Comparison of ENCODE assay signal across 14 cellular contexts in genomic region chr2:10884530-10885478, GRCh38. TPM values are rescaled to one million over a fixed set of nuclear protein-coding genes. Genes with fewer than 3 reads are reported as not detected.
A peak's percentile ranks its signal among the peaks of the same experiment; 100 is the strongest.
DNase-seq lines count a peak whose midpoint lies in the region; ATAC-seq and TF ChIP-seq lines count a peak whose summit lies in the region.
"Had no signal": no experiment of that assay in that cellular context is flagged by ENCODE, and none has a peak within 500 bp of the region (broad histone marks: within the 10 kb centered on the region; RNA-seq: fewer than 3 reads in every experiment).

No MANE protein-coding gene starts in this region.

- POLR2A ChIA-PET in activated naive CD8-positive, alpha-beta T cell treated with anti-CD3 and anti-CD28 coated beads, Interleukin-2, amount 10 ng/mL, durations not matched to agents 7 days and 5 days (lab: Charles Lee), result interaction anchor here (1.0 kb wide), 1 partner anchor 271 kb away, joined by 3 read pairs; the partner anchor contains the start of gene SLC66A3

- no peaks in the 10 kb centered on the region for H3K36me3 Mint-ChIP-seq in activated naive CD8-positive, alpha-beta T cell treated with anti-CD3 and anti-CD28 coated beads for 36 hours
- H3K36me3 Mint-ChIP-seq in activated naive CD8-positive, alpha-beta T cell treated with anti-CD3 and anti-CD28 coated beads, Interleukin-2, amount 50 U/mL, for 24 hours (ENCODE audit: low read depth), result no peaks in the 10 kb centered on the region
- peaks cover 2% of the 10 kb centered on the region for H3K36me3 Mint-ChIP-seq in activated naive CD8-positive, alpha-beta T cell treated with anti-CD3 and anti-CD28 coated beads, Interleukin-2, amount 10 ng/mL, durations not matched to agents 7 days and 5 days
- no peaks in the 10 kb centered on the region for H3K36me3 Mint-ChIP-seq in type B pancreatic cell

- no peak overlapping the region for H3K27ac Mint-ChIP-seq in activated naive CD8-positive, alpha-beta T cell treated with anti-CD3 and anti-CD28 coated beads for 36 hours
- no peak overlapping the region for H3K27ac Mint-ChIP-seq in activated naive CD8-positive, alpha-beta T cell treated with anti-CD3 and anti-CD28 coated beads, Interleukin-2, amount 50 U/mL, for 24 hours
- H3K27ac Mint-ChIP-seq in activated naive CD8-positive, alpha-beta T cell treated with anti-CD3 and anti-CD28 coated beads, Interleukin-2, amount 10 ng/mL, durations not matched to agents 7 days and 5 days, result no peak overlapping the region
- H3K27ac Mint-ChIP-seq in type B pancreatic cell, result peak overlapping the region; percentile 81
- H3K27ac Mint-ChIP-seq: activated T-cell treated with anti-CD3 and anti-CD28 coated beads, Interleukin-2, amount 50 U/mL, for 72 hours had no signal

- no peak for DNase-seq in activated naive CD8-positive, alpha-beta T cell treated with anti-CD3 and anti-CD28 coated beads for 36 hours
- DNase-seq in activated naive CD8-positive, alpha-beta T cell treated with anti-CD3 and anti-CD28 coated beads, Interleukin-2, amount 50 U/mL, for 24 hours, result no peak
- DNase-seq in activated naive CD8-positive, alpha-beta T cell treated with anti-CD3 and anti-CD28 coated beads, Interleukin-2, amount 10 ng/mL, durations not matched to agents 7 days and 5 days, result no peak
- DNase-seq in islet precursor cell, result peak; percentile 25
- DNase-seq in type B pancreatic cell (ENCODE audit: extremely low spot score, unreplicated experiment), result peak; percentile 66
- no peak for DNase-seq in NCI-H2196 (lab: John Stamatoyannopoulos, UW; ENCODE audit: unreplicated experiment)
- no peak for DNase-seq in NCI-H187 (lab: John Stamatoyannopoulos, UW)
- DNase-seq: activated CD4-positive, alpha-beta T cell treated with anti-CD3 and anti-CD28 coated beads for 1 hour; activated T-cell treated with anti-CD3 and anti-CD28 coated beads, Interleukin-2, amount 50 U/mL, for 72 hours; heart left ventricle; Kasumi-1; stimulated activated CD4-positive, alpha-beta T cell treated with anti-CD3 and anti-CD28 coated beads, Interleukin-12 subunit alpha, Interleukin-12 subunit beta, amount 100 ng/mL, for 4 hours had no signal

- no peak for TF ChIP-seq CTCF in type B pancreatic cell (conservative IDR thresholded peaks at IDR 0.05)

- H3K9me3 Mint-ChIP-seq in activated naive CD8-positive, alpha-beta T cell treated with anti-CD3 and anti-CD28 coated beads for 36 hours, result peaks cover 2% of the 10 kb centered on the region
- H3K9me3 Mint-ChIP-seq in activated naive CD8-positive, alpha-beta T cell treated with anti-CD3 and anti-CD28 coated beads, Interleukin-2, amount 50 U/mL, for 24 hours, result no peaks in the 10 kb centered on the region
- no peaks in the 10 kb centered on the region for H3K9me3 Mint-ChIP-seq in activated naive CD8-positive, alpha-beta T cell treated with anti-CD3 and anti-CD28 coated beads, Interleukin-2, amount 10 ng/mL, durations not matched to agents 7 days and 5 days
- no peaks in the 10 kb centered on the region for H3K9me3 Mint-ChIP-seq in type B pancreatic cell
- H3K9me3 Mint-ChIP-seq: activated T-cell treated with anti-CD3 and anti-CD28 coated beads, Interleukin-2, amount 50 U/mL, for 72 hours had no signal

- peaks cover 32% of the 10 kb centered on the region for H3K4me1 Mint-ChIP-seq in activated naive CD8-positive, alpha-beta T cell treated with anti-CD3 and anti-CD28 coated beads for 36 hours
- H3K4me1 Mint-ChIP-seq in activated naive CD8-positive, alpha-beta T cell treated with anti-CD3 and anti-CD28 coated beads, Interleukin-2, amount 50 U/mL, for 24 hours, result no peaks in the 10 kb centered on the region
- H3K4me1 Mint-ChIP-seq in activated naive CD8-positive, alpha-beta T cell treated with anti-CD3 and anti-CD28 coated beads, Interleukin-2, amount 10 ng/mL, durations not matched to agents 7 days and 5 days, result peaks cover 16% of the 10 kb centered on the region
- peaks cover 40% of the 10 kb centered on the region for H3K4me1 Mint-ChIP-seq in type B pancreatic cell (ENCODE audit: unreplicated experiment)

- no peak for ATAC-seq in activated naive CD8-positive, alpha-beta T cell treated with anti-CD3 and anti-CD28 coated beads, Interleukin-2, amount 50 U/mL, for 24 hours
- ATAC-seq in activated naive CD8-positive, alpha-beta T cell treated with anti-CD3 and anti-CD28 coated beads, Interleukin-2, amount 10 ng/mL, durations not matched to agents 7 days and 5 days (ENCODE audit: low read depth), result peak; percentile 34
- ATAC-seq in HG03439 (IDR thresholded peaks at IDR 0.05; ENCODE audit: unreplicated experiment), result no peak
- ATAC-seq: activated T-cell treated with anti-CD3 and anti-CD28 coated beads, Interleukin-2, amount 50 U/mL, for 72 hours; heart left ventricle had no signal

- H3K4me3 Mint-ChIP-seq in activated naive CD8-positive, alpha-beta T cell treated with anti-CD3 and anti-CD28 coated beads for 36 hours, result peak overlapping the region; percentile 44
- no peak overlapping the region for H3K4me3 Mint-ChIP-seq in activated naive CD8-positive, alpha-beta T cell treated with anti-CD3 and anti-CD28 coated beads, Interleukin-2, amount 50 U/mL, for 24 hours
- no peak overlapping the region for H3K4me3 Mint-ChIP-seq in activated naive CD8-positive, alpha-beta T cell treated with anti-CD3 and anti-CD28 coated beads, Interleukin-2, amount 10 ng/mL, durations not matched to agents 7 days and 5 days
- H3K4me3 Mint-ChIP-seq in type B pancreatic cell, result peak overlapping the region; percentile 65
- H3K4me3 Mint-ChIP-seq: activated T-cell treated with anti-CD3 and anti-CD28 coated beads, Interleukin-2, amount 50 U/mL, for 72 hours had no signal

- H3K27me3 Mint-ChIP-seq in activated naive CD8-positive, alpha-beta T cell treated with anti-CD3 and anti-CD28 coated beads for 36 hours, result peaks cover 5% of the 10 kb centered on the region
- peaks cover 6% of the 10 kb centered on the region for H3K27me3 Mint-ChIP-seq in activated naive CD8-positive, alpha-beta T cell treated with anti-CD3 and anti-CD28 coated beads, Interleukin-2, amount 50 U/mL, for 24 hours
- H3K27me3 Mint-ChIP-seq in activated naive CD8-positive, alpha-beta T cell treated with anti-CD3 and anti-CD28 coated beads, Interleukin-2, amount 10 ng/mL, durations not matched to agents 7 days and 5 days, result no peaks in the 10 kb centered on the region
- peaks cover 13% of the 10 kb centered on the region for H3K27me3 Mint-ChIP-seq in type B pancreatic cell

RNA-seq across cellular contexts. Expression of gene KCNF1, which starts 26.9 kb away (rescaled TPM):
- total RNA-seq in activated naive CD8-positive, alpha-beta T cell treated with anti-CD3 and anti-CD28 coated beads for 36 hours, result not detected
- total RNA-seq in activated naive CD8-positive, alpha-beta T cell treated with anti-CD3 and anti-CD28 coated beads, Interleukin-2, amount 10 ng/mL, durations not matched to agents 7 days and 5 days, result not detected
- 3.6 and 3.7 TPM in 2 replicates for total RNA-seq in type B pancreatic cell (ENCODE audit: low replicate concordance)
- total RNA-seq: activated T-cell treated with anti-CD3 and anti-CD28 coated beads, Interleukin-2, amount 50 U/mL, for 72 hours; osteocyte had no signal

Comparison
In these comparisons a context has a peak if more than half of its experiments do, and no peak if none do; other contexts are left out.
1. H3K4me3 Mint-ChIP-seq: peak in activated naive CD8-positive, alpha-beta T cell treated with anti-CD3 and anti-CD28 coated beads for 36 hours (single experiment) and type B pancreatic cell (single experiment); none in activated naive CD8-positive, alpha-beta T cell treated with anti-CD3 and anti-CD28 coated beads, Interleukin-2, amount 50 U/mL, for 24 hours (single experiment) and activated naive CD8-positive, alpha-beta T cell treated with anti-CD3 and anti-CD28 coated beads, Interleukin-2, amount 10 ng/mL, durations not matched to agents 7 days and 5 days (single experiment).
2. DNase-seq: peak in islet precursor cell (single experiment) and type B pancreatic cell (single experiment); none in activated naive CD8-positive, alpha-beta T cell treated with anti-CD3 and anti-CD28 coated beads for 36 hours (single experiment), activated naive CD8-positive, alpha-beta T cell treated with anti-CD3 and anti-CD28 coated beads, Interleukin-2, amount 50 U/mL, for 24 hours (single experiment), activated naive CD8-positive, alpha-beta T cell treated with anti-CD3 and anti-CD28 coated beads, Interleukin-2, amount 10 ng/mL, durations not matched to agents 7 days and 5 days (single experiment), NCI-H2196 (single experiment) and NCI-H187 (0 of 2).